ENCODE assay signal across 14 cellular contexts in genomic region chr6:51531623-51532022, GRCh38.
DNase-seq lines count a peak whose midpoint lies in the region; ATAC-seq and TF ChIP-seq lines count a peak whose summit lies in the region.
"Had no signal": no experiment of that assay in that cellular context is flagged by ENCODE, and none has a peak within 500 bp of the region (broad histone marks: within the 10 kb centered on the region; RNA-seq: fewer than 3 reads in every experiment).

No MANE protein-coding gene starts in this region.

- peaks cover 4% of the 10 kb centered on the region for H3F3A ChIP-seq in SK-N-SH (replicated peaks; ENCODE audit: insufficient read depth)

- H3K36me3 Mint-ChIP-seq in WTC11: no peaks in the 10 kb centered on the region
- H3K36me3 Mint-ChIP-seq: activated naive CD8-positive, alpha-beta T cell treated with anti-CD3 and anti-CD28 coated beads, Interleukin-2, amount 10 ng/mL, durations not matched to agents 7 days and 5 days had no signal

- peaks cover 37% of the 10 kb centered on the region for H3K4me1 Mint-ChIP-seq in WTC11
- H3K4me1 Mint-ChIP-seq: activated naive CD8-positive, alpha-beta T cell treated with anti-CD3 and anti-CD28 coated beads, Interleukin-2, amount 10 ng/mL, durations not matched to agents 7 days and 5 days had no signal

- peak overlapping the region in 1 of 2 experiments; percentile 86; a peak in 2 of 4 replicates for H3K27ac ChIP-seq in SK-N-SH (ENCODE audit: low read depth in 2 of 2, low read length in 1 of 2)
- no peak overlapping the region for H3K27ac ChIP-seq in testis
- H3K27ac ChIP-seq: RWPE1, uterus had no signal

- TF ChIP-seq CTCF in SK-N-SH (IDR thresholded peaks at IDR 0.05) (peak; percentile 14; the same call in 1 of the 2 replicates), WTC11 (IDR thresholded peaks at IDR 0.05) (no peak), testis (IDR thresholded peaks at IDR 0.05) (no peak)

- no peak for DNase-seq in SK-N-SH
- peak; percentile 8 for DNase-seq in Jurkat, Clone E6-1 (ENCODE audit: low read depth, low spot score)
- no peak for DNase-seq in WTC11 (ENCODE audit: low spot score)
- peak; percentile 25 for DNase-seq in testis
- DNase-seq: activated naive CD8-positive, alpha-beta T cell treated with anti-CD3 and anti-CD28 coated beads, Interleukin-2, amount 10 ng/mL, durations not matched to agents 7 days and 5 days; hippocampal formation; KBM-7; stimulated activated CD8-positive, alpha-beta memory T cell treated with anti-CD3 and anti-CD28 coated beads, Interleukin-4, amount 100 ng/mL, for 48 hours; uterus had no signal

- H3K4me1 ChIP-seq in SK-N-SH (ENCODE audit: control insufficient read depth in 1 of 2, insufficient read depth in 2 of 2, low read depth in 1 of 2, low read length in 1 of 2) (peaks cover 0 to 13% of the 10 kb centered on the region in 2 experiments; a peak in 2 of 4 replicates), testis (no peaks in the 10 kb centered on the region)
- H3K4me1 ChIP-seq: uterus had no signal

- no peaks in the 10 kb centered on the region for H3K9me2 ChIP-seq in SK-N-SH

- TF ChIP-seq POLR2A in testis (IDR thresholded peaks at IDR 0.05): no peak

- no peak overlapping the region for H2AFZ ChIP-seq in SK-N-SH (ENCODE audit: low read depth)

- peak; percentile 66 for TF ChIP-seq RAD21 in SK-N-SH (IDR thresholded peaks at IDR 0.05; ENCODE audit: low read length)

- H3K4me3 ChIP-seq in SK-N-SH (ENCODE audit: low read depth in 2 of 2, low read length in 1 of 2) (no peak overlapping the region), testis (no peak overlapping the region)
- no peak overlapping the region for H3K4me3 ChIP-seq in Jurkat, Clone E6-1 (ENCODE audit: low read length)
- H3K4me3 ChIP-seq: uterus had no signal

- peaks cover 15% of the 10 kb centered on the region; the same call in 1 of the 2 replicates for H3K9me3 Mint-ChIP-seq in WTC11
- H3K9me3 Mint-ChIP-seq: activated naive CD8-positive, alpha-beta T cell treated with anti-CD3 and anti-CD28 coated beads, Interleukin-2, amount 10 ng/mL, durations not matched to agents 7 days and 5 days had no signal

- H3K4me2 ChIP-seq in SK-N-SH: no peak overlapping the region

- no peaks in the 10 kb centered on the region for H3K27me3 ChIP-seq in SK-N-SH (ENCODE audit: insufficient read depth)
- no peaks in the 10 kb centered on the region for H3K27me3 ChIP-seq in testis
- H3K27me3 ChIP-seq: uterus had no signal

- 79% methylated on average over 2 of the region's 2 CpGs for WGBS in SK-N-SH (ENCODE audit: low lambda C conversion rate)
- WGBS in testis, 2 donors: 62 to 71% methylated on average over 2 of the region's 2 CpGs

- H3K27me3 Mint-ChIP-seq in WTC11 (ENCODE audit: low read depth): no peaks in the 10 kb centered on the region; the same call in 1 of the 2 replicates

- no peaks in the 10 kb centered on the region for H4K20me1 ChIP-seq in SK-N-SH (ENCODE audit: insufficient read depth)

- no peak overlapping the region for H3K9ac ChIP-seq in SK-N-SH

- intact Hi-C loops in testis (cut with DNase I; ENCODE audit: low total_unique reads): no loop called here

- H3K79me2 ChIP-seq in SK-N-SH (ENCODE audit: insufficient read depth): no peaks in the 10 kb centered on the region

- H3K9me3 ChIP-seq in SK-N-SH (no peaks in the 10 kb centered on the region), testis (no peaks in the 10 kb centered on the region)
- H3K9me3 ChIP-seq: uterus had no signal

- ATAC-seq in SK-N-SH treated with all-trans-retinoic acid at 6 μM for 48 hours: no peak
- ATAC-seq in WTC11: peak; percentile 77
- no peak for ATAC-seq in HG03457 (IDR thresholded peaks at IDR 0.05; ENCODE audit: unreplicated experiment)
- no peak for ATAC-seq in GM19395 (IDR thresholded peaks at IDR 0.05; ENCODE audit: unreplicated experiment)
- ATAC-seq in HG03571 (IDR thresholded peaks at IDR 0.05; ENCODE audit: unreplicated experiment): no peak

- TF ChIP-seq EP300 in SK-N-SH (IDR thresholded peaks at IDR 0.05; ENCODE audit: borderline replicate concordance in 1 of 2, low read depth in 1 of 2, low read length in 1 of 2): no peak

- POLR2A ChIA-PET in SK-N-SH (lab: Yijun Ruan, JAX) (interaction anchor here (1.2 kb wide), 1 partner anchor 701 kb away, joined by 3 read pairs; no protein-coding TSS in a partner anchor), WTC11 (lab: Charles Lee) (no interaction called here)

- no peak overlapping the region for H3K4me3 Mint-ChIP-seq in WTC11
- H3K4me3 Mint-ChIP-seq: activated naive CD8-positive, alpha-beta T cell treated with anti-CD3 and anti-CD28 coated beads, Interleukin-2, amount 10 ng/mL, durations not matched to agents 7 days and 5 days had no signal

- no peak overlapping the region for H3K27ac Mint-ChIP-seq in WTC11
- H3K27ac Mint-ChIP-seq: activated naive CD8-positive, alpha-beta T cell treated with anti-CD3 and anti-CD28 coated beads, Interleukin-2, amount 10 ng/mL, durations not matched to agents 7 days and 5 days had no signal

- CTCF ChIA-PET in SK-N-SH (lab: Yijun Ruan, JAX) (interaction anchor here (0.6 to 1.8 kb wide), 7 partner anchors 9 to 518 kb away, joined by 3 to 5 read pairs (median 5); no protein-coding TSS in a partner anchor), WTC11 (lab: Charles Lee) (no interaction called here)

- H3K36me3 ChIP-seq in SK-N-SH (replicated peaks in 1 of 2; ENCODE audit: control insufficient read depth in 1 of 2, insufficient read depth in 2 of 2, low read length in 1 of 2) (no peaks in the 10 kb centered on the region), testis (ENCODE audit: low read depth, missing control alignments) (no peaks in the 10 kb centered on the region)
- H3K36me3 ChIP-seq: uterus had no signal

TF ChIP-seq in SK-N-SH, 30 proteins besides CTCF, POLR2A, EP300 and RAD21:
- TF ChIP-seq TAF1 (IDR thresholded peaks at IDR 0.05; ENCODE audit: borderline replicate concordance, low read depth, low read length) (no peak), GATA2 (CRISPR knock-in tag; IDR thresholded peaks at IDR 0.05) (no peak), POLR2AphosphoS5 (IDR thresholded peaks at IDR 0.05; ENCODE audit: low read depth, low read length) (no peak), MXI1 (IDR thresholded peaks at IDR 0.05; ENCODE audit: low read depth, low read length) (no peak), SMC3 (IDR thresholded peaks at IDR 0.05; ENCODE audit: low read depth, low read length) (peak; percentile 40; the same call in 1 of the 2 replicates), FOXJ3 (CRISPR knock-in tag; IDR thresholded peaks at IDR 0.05) (no peak)
TF ChIP-seq in SK-N-SH: peak in this region for 1.

TF ChIP-seq in SK-N-SH treated with all-trans-retinoic acid at 6 μM for 48 hours, 23 proteins besides CTCF, POLR2A, EP300 and RAD21 (continues in another document):
- TF ChIP-seq OSR1 (CRISPR knock-in tag; IDR thresholded peaks at IDR 0.05): no peak
- TF ChIP-seq CREB5 (CRISPR knock-in tag; IDR thresholded peaks at IDR 0.05; ENCODE audit: low read depth): no peak
- TF ChIP-seq ZNF565 (CRISPR knock-in tag; conservative IDR thresholded peaks at IDR 0.05; ENCODE audit: low read depth): no peak

TF ChIP-seq in WTC11, 78 proteins besides CTCF, POLR2A, EP300 and RAD21 (continues in another document):
- no peak for TF ChIP-seq ZNF138 (CRISPR knock-in tag; conservative IDR thresholded peaks at IDR 0.05)
- TF ChIP-seq ZNF396 (CRISPR knock-in tag; IDR thresholded peaks at IDR 0.05; ENCODE audit: borderline replicate concordance): no peak
- no peak for TF ChIP-seq CBFB (CRISPR knock-in tag; IDR thresholded peaks at IDR 0.05; ENCODE audit: low read depth)
- TF ChIP-seq NR1H2 (CRISPR knock-in tag; IDR thresholded peaks at IDR 0.05): no peak
- TF ChIP-seq JAZF1 (CRISPR knock-in tag; IDR thresholded peaks at IDR 0.05): no peak
- TF ChIP-seq E2F4 (CRISPR knock-in tag; IDR thresholded peaks at IDR 0.05; ENCODE audit: borderline replicate concordance, low read depth): no peak
- TF ChIP-seq TP53 (CRISPR knock-in tag; IDR thresholded peaks at IDR 0.05): no peak
- no peak for TF ChIP-seq USF1 (CRISPR knock-in tag; IDR thresholded peaks at IDR 0.05)
- no peak for TF ChIP-seq MYBL2 (CRISPR knock-in tag; IDR thresholded peaks at IDR 0.05)
- no peak for TF ChIP-seq GTF2I (CRISPR knock-in tag; conservative IDR thresholded peaks at IDR 0.05)
- no peak for TF ChIP-seq MLX (CRISPR knock-in tag; IDR thresholded peaks at IDR 0.05)
- TF ChIP-seq CDX4 (CRISPR knock-in tag; IDR thresholded peaks at IDR 0.05; ENCODE audit: borderline replicate concordance): no peak

Comparison
In these comparisons a context has a peak if more than half of its experiments do, and no peak if none do; other contexts are left out.
1. DNase-seq: peak in Jurkat, Clone E6-1 (single experiment) and testis (single experiment); none in SK-N-SH (single experiment) and WTC11 (single experiment).
2. Of the 6 proteins assayed by ChIP-seq in both WTC11 and SK-N-SH: peak only in WTC11: none; only in SK-N-SH: CTCF; in both: none; in neither: 5.